ENCODE assay signal across 16 cellular contexts in genomic region chr16:64627781-64628180, GRCh38.
A peak's percentile ranks its signal among the peaks of the same experiment; 100 is the strongest.
DNase-seq lines count a peak whose midpoint lies in the region.
"Had no signal": no experiment of that assay in that cellular context is flagged by ENCODE, and none has a peak within 500 bp of the region (broad histone marks: within the 10 kb centered on the region; RNA-seq: fewer than 3 reads in every experiment).

No MANE protein-coding gene starts in this region.

- DNase-seq in C1 segment of cervical spinal cord (lab: John Stamatoyannopoulos, UW) (peak in 8 of 14 donors; percentile 2 to 89 (median 28)), NCI-H2171 treated with DMSO at 0.1 percent for 48 hours (lab: John Stamatoyannopoulos, UW) (peak; percentile 95), cerebellum (ENCODE audit: low spot score) (peak; percentile 68), midbrain (lab: John Stamatoyannopoulos, UW) (peak; percentile 34), ureter (ENCODE audit: low spot score) (no peak), SHP77 (lab: John Stamatoyannopoulos, UW) (no peak), NCI-H510A treated with DMSO at 0.1 percent for 48 hours (lab: John Stamatoyannopoulos, UW) (no peak)
- DNase-seq in effector CD4-positive, alpha-beta T cell = no peak
- DNase-seq: activated CD4-positive, alpha-beta memory T cell treated with anti-CD3 and anti-CD28 coated beads, Interleukin-2, amount 10 ng/mL, durations not matched to agents 7 days and 5 days; activated CD4-positive, CD25-positive, alpha-beta regulatory T cell; activated gamma-delta T cell; brain microvascular endothelial cell; Calu3; left colon; NCI-H1436; ovary had no signal

Comparison
In these comparisons a context has a peak if more than half of its experiments do, and no peak if none do; other contexts are left out.
1. DNase-seq: peak in C1 segment of cervical spinal cord (8 of 14), NCI-H2171 treated with DMSO at 0.1 percent for 48 hours (single experiment), cerebellum (single experiment) and midbrain (single experiment); none in ureter (single experiment), SHP77 (0 of 2), effector CD4-positive, alpha-beta T cell (single experiment) and NCI-H510A treated with DMSO at 0.1 percent for 48 hours (single experiment).